In the genomic region with DNA sequence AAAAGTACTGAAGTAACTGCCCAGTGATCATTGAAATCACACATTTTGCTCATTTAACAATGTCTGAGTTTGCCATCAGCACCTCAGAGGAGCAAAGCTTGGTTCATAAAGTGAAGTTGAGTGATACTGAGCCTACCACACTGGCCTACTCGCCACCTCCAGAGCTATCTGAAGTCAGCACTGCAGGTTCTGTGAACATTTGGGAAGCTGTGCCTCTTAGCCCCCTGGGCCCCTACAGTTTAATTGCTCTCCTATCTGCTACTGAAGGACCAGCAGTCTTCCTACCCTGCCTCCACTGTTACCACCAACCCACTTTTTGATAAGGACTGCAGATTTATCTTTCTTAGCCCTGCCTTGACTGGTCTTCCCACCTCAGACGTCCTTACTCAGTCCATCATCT, we compare ENCODE assay signal across 22 cellular contexts. TPM values are rescaled to one million over a fixed set of nuclear protein-coding genes. Genes with fewer than 3 reads are reported as not detected.
A peak's percentile ranks its signal among the peaks of the same experiment; 100 is the strongest.
DNase-seq lines count a peak whose midpoint lies in the region; ATAC-seq, FAIRE-seq and TF ChIP-seq lines count a peak whose summit lies in the region.
"Had no signal": no experiment of that assay in that cellular context is flagged by ENCODE, and none has a peak within 500 bp of the region (broad histone marks: within the 10 kb centered on the region; RNA-seq: fewer than 3 reads in every experiment).

No MANE protein-coding gene starts in this region.

- H3K36me3 Mint-ChIP-seq in natural killer cell, result peaks cover 8% of the 10 kb centered on the region

- no peaks in the 10 kb centered on the region; the same call in 1 of the 2 replicates for H4K20me1 ChIP-seq in HepG2 (ENCODE audit: insufficient read depth, low read length)

- POLR2A ChIA-PET in HepG2 (lab: Yijun Ruan, JAX), result interaction anchor here (0.8 to 12.6 kb wide), 3 partner anchors 8 to 24 kb away, joined by 3 to 277 read pairs (median 3); a partner anchor contains a TSS

- no peak for TF ChIP-seq RAD21 in HepG2 (CRISPR knock-in tag; IDR thresholded peaks at IDR 0.05)

- H3K9me3 Mint-ChIP-seq in natural killer cell, result no peaks in the 10 kb centered on the region
- H3K9me3 Mint-ChIP-seq: CD4-positive, alpha-beta memory T cell; GM23338; H9; HFFc6 had no signal

- TF ChIP-seq EP300 in HepG2 (IDR thresholded peaks at IDR 0.05; ENCODE audit: low read depth in 2 of 2, low read length in 2 of 2) (no peak), HepG2 (CRISPR knock-in tag; IDR thresholded peaks at IDR 0.05; ENCODE audit: borderline replicate concordance) (no peak), transverse colon (IDR thresholded peaks at IDR 0.05; ENCODE audit: low read depth) (no peak)

- peaks cover 25% of the 10 kb centered on the region for H3K79me2 ChIP-seq in HepG2 (ENCODE audit: insufficient read depth, low read length)

- TF ChIP-seq POLR2A in HepG2 (IDR thresholded peaks at IDR 0.05; ENCODE audit: insufficient read depth in 1 of 2, low read depth in 2 of 2, low read length in 2 of 2) (no peak; a peak in 1 of 4 replicates), right lobe of liver (IDR thresholded peaks at IDR 0.05) (no peak), transverse colon (IDR thresholded peaks at IDR 0.05) (no peak)

- in situ Hi-C loops in HepG2 (cut with HindIII; ENCODE audit: extremely low pct_ligation_motif_present, low pct_unique_long_range_greater_than_20kb), result no loop called here
- in situ Hi-C loops in transverse colon (cut with MboI; ENCODE audit: low pct_ligation_motif_present in 1 of 4, low pct_unique_long_range_greater_than_20kb in 1 of 4, low sequenced_read_pairs in 3 of 4), result no loop called here

- peaks cover 9 to 27% of the 10 kb centered on the region in 2 donors for H3K4me1 Mint-ChIP-seq in natural killer cell

- H3K9me3 ChIP-seq in HepG2 (ENCODE audit: low read length) (no peaks in the 10 kb centered on the region), right lobe of liver (no peaks in the 10 kb centered on the region), colonic mucosa (no peaks in the 10 kb centered on the region), transverse colon (no peaks in the 10 kb centered on the region)

- no peak for DNase-seq in HepG2 (ENCODE audit: low spot score)
- DNase-seq in right lobe of liver, result no peak
- peak; percentile 69 for DNase-seq in OCI-M2 (lab: John Stamatoyannopoulos, UW; ENCODE audit: unreplicated experiment)
- no peak for DNase-seq in colonic mucosa
- DNase-seq in transverse colon, result no peak
- no peak for DNase-seq in stimulated activated CD8-positive, alpha-beta memory T cell treated with anti-CD3 and anti-CD28 coated beads, Interleukin-4, amount 100 ng/mL, for 48 hours
- no peak for DNase-seq in natural killer cell
- no peak for DNase-seq in T-helper 1 cell
- DNase-seq: C1 segment of cervical spinal cord; Calu3; CD4-positive, alpha-beta memory T cell; COR-L47; DMS53; DMS79 treated with DMSO at 0.1 percent for 48 hours; GF-D8; H9; HFFc6 had no signal

- H3K4me2 ChIP-seq in HepG2 (ENCODE audit: low read depth, low read length), result no peak overlapping the region
- H3K4me2 ChIP-seq: GM23338 had no signal

- 92% methylated on average over 2 of the region's 2 CpGs for WGBS in HepG2 (ENCODE audit: low lambda C conversion rate)
- WGBS in right lobe of liver (ENCODE audit: insufficient coverage, low coverage, low lambda C conversion rate, missing lambda C conversion rate), result 86% methylated on average over 1 of the region's 2 CpGs
- WGBS in transverse colon (ENCODE audit: low coverage in 1 of 2), 2 donors, result 82 to 92% methylated on average over 2 of the region's 2 CpGs

- TF ChIP-seq CTCF in HepG2 (CRISPR knock-in tag; IDR thresholded peaks at IDR 0.05) (no peak), right lobe of liver (IDR thresholded peaks at IDR 0.05) (no peak), colonic mucosa (IDR thresholded peaks at IDR 0.05) (no peak), transverse colon (IDR thresholded peaks at IDR 0.05) (no peak), natural killer cell (IDR thresholded peaks at IDR 0.05) (no peak)

- no TSS peak for BruUV-seq in HepG2 (replicated peaks; lab: Mats Ljungman, UMichigan)

- H3K4me3 ChIP-seq in HepG2 (replicated peaks in 1 of 3; ENCODE audit: insufficient read depth in 1 of 3, low read depth in 2 of 3, low read length in 3 of 3) (no peak overlapping the region), right lobe of liver (no peak overlapping the region), colonic mucosa (no peak overlapping the region), transverse colon (no peak overlapping the region)
- H3K4me3 ChIP-seq: GM23338 had no signal

- H3K36me3 ChIP-seq in HepG2 (replicated peaks in 1 of 2; ENCODE audit: control insufficient read depth in 1 of 2, insufficient read depth in 2 of 2, low read length in 2 of 2) (peaks cover 0 to 9% of the 10 kb centered on the region in 2 experiments; a peak in 3 of 5 replicates), right lobe of liver (peaks cover 0 to 7% (median 2%) of the 10 kb centered on the region in 4 donors), colonic mucosa (no peaks in the 10 kb centered on the region), transverse colon (peaks cover 0 to 10% (median 0%) of the 10 kb centered on the region in 4 donors)

- intact Hi-C loops in HepG2 (cut with micrococcal nuclease; ENCODE audit: unreplicated experiment) (no loop called here), right lobe of liver (cut with DNase I) (no loop called here), colonic mucosa (cut with DNase I) (loop anchor here (10.0 kb wide), 1 partner anchor 53 kb away; a partner anchor contains a TSS), transverse colon (cut with DNase I; ENCODE audit: low total_unique reads) (loop anchor here (10.0 kb wide), 1 partner anchor 47 kb away; no protein-coding TSS in a partner anchor), natural killer cell (cut with micrococcal nuclease) (no loop called here)

- no peak overlapping the region for H2AFZ ChIP-seq in HepG2 (ENCODE audit: low read length)
- H2AFZ ChIP-seq: GM23338 had no signal

- no peaks in the 10 kb centered on the region; a peak in 1 of 5 replicates for H3K27me3 ChIP-seq in HepG2 (ENCODE audit: control insufficient read depth in 1 of 2, insufficient read depth in 2 of 2, low read length in 2 of 2)
- no peaks in the 10 kb centered on the region for H3K27me3 ChIP-seq in right lobe of liver
- H3K27me3 ChIP-seq in colonic mucosa, result no peaks in the 10 kb centered on the region
- no peaks in the 10 kb centered on the region for H3K27me3 ChIP-seq in transverse colon

- no peak for FAIRE-seq in HepG2 (lab: Jason Lieb, UNC)
- FAIRE-seq: GM12891, GM18507 had no signal

- peaks cover 88% of the 10 kb centered on the region for H3K4me1 ChIP-seq in HepG2 (ENCODE audit: insufficient read depth, low read length)
- peaks cover 0 to 37% (median 14%) of the 10 kb centered on the region in 4 donors for H3K4me1 ChIP-seq in right lobe of liver
- H3K4me1 ChIP-seq in colonic mucosa, result no peaks in the 10 kb centered on the region
- H3K4me1 ChIP-seq in transverse colon, result peaks cover 8 to 41% (median 24%) of the 10 kb centered on the region in 4 donors

- H3K27ac Mint-ChIP-seq in natural killer cell, result no peak overlapping the region
- H3K27ac Mint-ChIP-seq: GM23338, H9, HFFc6 had no signal

- ATAC-seq in HepG2 (no peak), right lobe of liver (no peak), natural killer cell (no peak)
- ATAC-seq: GM23338, HCT116 had no signal

- CTCF ChIA-PET in HepG2 (lab: Yijun Ruan, JAX; ENCODE audit: low intra/inter-chr PET ratio, low total read pairs), result interaction anchor here (0.9 kb wide), 1 partner anchor 18 kb away, joined by 3 read pairs; no protein-coding TSS in a partner anchor

- no peak overlapping the region for H3K4me3 Mint-ChIP-seq in natural killer cell
- H3K4me3 Mint-ChIP-seq: CD4-positive, alpha-beta memory T cell; GM23338; H9; HFFc6 had no signal

- no peaks in the 10 kb centered on the region for H3K27me3 Mint-ChIP-seq in natural killer cell (ENCODE audit: low read depth in 2 of 2)
- H3K27me3 Mint-ChIP-seq: CD4-positive, alpha-beta memory T cell had no signal

- H3K9ac ChIP-seq in HepG2 (ENCODE audit: insufficient read depth, low read depth, low read length) (no peak overlapping the region), colonic mucosa (ENCODE audit: low read depth in 2 of 2, low read length in 2 of 2) (peak overlapping the region in 1 of 2 donors; percentile 49)

- H3K27ac ChIP-seq in HepG2 (ENCODE audit: extremely low read length, insufficient read depth, low read length), result peak overlapping the region; percentile 36
- H3K27ac ChIP-seq in right lobe of liver, result no peak overlapping the region
- H3K27ac ChIP-seq in colonic mucosa, result peak overlapping the region; percentile 2
- H3K27ac ChIP-seq in transverse colon, result peak overlapping the region; percentile 81 to 91 (median 90)

RNA-seq across cellular contexts. Expression of a gene that starts 2.0 kb away (rescaled TPM):
- total RNA-seq in HepG2 (2016; rRNA removed; fragmentation: Illumina TruSeq; extraction: Trizol) (42.9 and 46.2 TPM in 2 replicates), right lobe of liver (100 to 1,000 TPM in 1 of 6 experiments, 10 to 100 TPM in 5; 24.7 to 129 (median 38.4) TPM), colonic mucosa (100 to 1,000 TPM; 113 to 133 TPM), transverse colon (100 to 1,000 TPM in 3 of 4 donors, 10 to 100 TPM in 1; 94.0 to 221 (median 121) TPM), natural killer cell (1 to 10 TPM in 1 of 3 donors, under 1 TPM in 1, not detected in 1; 0.53 to 1.7 TPM)
- 16.2 and 18.7 TPM in 2 replicates for total RNA-seq in HepG2 (2016; cell fraction: cytosol; rRNA removed; fragmentation: Illumina TruSeq; extraction: Trizol; ENCODE audit: low read depth)
- total RNA-seq in HepG2 (2016; cell fraction: insoluble cytoplasmic fraction; rRNA removed; fragmentation: Illumina TruSeq; extraction: Trizol), result 33.8 and 43.7 TPM in 2 replicates
- total RNA-seq in HepG2 (2016; cell fraction: membrane; rRNA removed; fragmentation: Illumina TruSeq; extraction: Trizol), result 46.0 and 52.4 TPM in 2 replicates
- 54.5 and 68.3 TPM in 2 replicates for total RNA-seq in HepG2 (2016; cell fraction: nucleus; rRNA removed; fragmentation: Illumina TruSeq; extraction: Trizol)
- 207 and 236 TPM in 2 replicates for polyA plus RNA-seq in HepG2 (2011; rRNA removed)
- 169 and 172 TPM in 2 replicates for polyA plus RNA-seq in HepG2 (2011; cell fraction: cytosol; rRNA removed)
- 405 and 408 TPM in 2 replicates for polyA plus RNA-seq in HepG2 (2011; cell fraction: nucleus; rRNA removed)
- 154 and 177 TPM in 2 replicates for polyA plus RNA-seq in HepG2 (2012)
- 29.3 and 33.1 TPM in 2 replicates for polyA plus RNA-seq in HepG2 (2016; cell fraction: cytosol; fragmentation: Illumina TruSeq; extraction: Trizol; ENCODE audit: low read depth)
- 87.9 and 114 TPM in 2 replicates for polyA plus RNA-seq in HepG2 (2016; cell fraction: insoluble cytoplasmic fraction; fragmentation: Illumina TruSeq; extraction: Trizol; ENCODE audit: low read depth)
- polyA plus RNA-seq in HepG2 (2016; cell fraction: membrane; fragmentation: Illumina TruSeq; extraction: Trizol; ENCODE audit: low read depth), result 97.4 TPM in 2 replicates
- 269 and 299 TPM in 2 replicates for polyA plus RNA-seq in HepG2 (2016; cell fraction: nucleus; fragmentation: Illumina TruSeq; extraction: Trizol; ENCODE audit: insufficient read depth, low read depth)
- polyA minus RNA-seq in HepG2 (2011; rRNA and poly(A)+ RNA removed; ENCODE audit: low replicate concordance), result 0.84 and 364 TPM in 2 replicates
- polyA minus RNA-seq in HepG2 (2011; cell fraction: cytosol; rRNA and poly(A)+ RNA removed), result 105 and 111 TPM in 2 replicates
- polyA minus RNA-seq in HepG2 (2011; cell fraction: nucleus; rRNA and poly(A)+ RNA removed), result 100 and 101 TPM in 2 replicates
- total RNA-seq: A172 had no signal

RNA-seq across cellular contexts. Expression of a gene that starts 20.0 kb away (rescaled TPM):
- total RNA-seq in HepG2 (2016; rRNA removed; fragmentation: Illumina TruSeq; extraction: Trizol) (68.8 and 71.0 TPM in 2 replicates), right lobe of liver (10 to 100 TPM; 37.0 to 73.5 (median 45.0) TPM), colonic mucosa (100 to 1,000 TPM in 1 of 2 donors, 10 to 100 TPM in 1; 71.5 to 105 TPM), transverse colon (100 to 1,000 TPM in 1 of 4 donors, 10 to 100 TPM in 3; 32.5 to 104 (median 77.1) TPM), natural killer cell (10 to 100 TPM; 27.2 to 42.0 (median 33.1) TPM)
- total RNA-seq in HepG2 (2016; cell fraction: cytosol; rRNA removed; fragmentation: Illumina TruSeq; extraction: Trizol; ENCODE audit: low read depth), result 32.4 and 32.8 TPM in 2 replicates
- 65.7 and 69.8 TPM in 2 replicates for total RNA-seq in HepG2 (2016; cell fraction: insoluble cytoplasmic fraction; rRNA removed; fragmentation: Illumina TruSeq; extraction: Trizol)
- 46.1 and 51.6 TPM in 2 replicates for total RNA-seq in HepG2 (2016; cell fraction: membrane; rRNA removed; fragmentation: Illumina TruSeq; extraction: Trizol)
- total RNA-seq in HepG2 (2016; cell fraction: nucleus; rRNA removed; fragmentation: Illumina TruSeq; extraction: Trizol), result 31.2 and 37.2 TPM in 2 replicates
- 73.7 and 79.1 TPM in 2 replicates for polyA plus RNA-seq in HepG2 (2011; rRNA removed)
- polyA plus RNA-seq in HepG2 (2011; cell fraction: cytosol; rRNA removed), result 71.0 and 107 TPM in 2 replicates
- polyA plus RNA-seq in HepG2 (2011; cell fraction: nucleus; rRNA removed), result 91.9 and 106 TPM in 2 replicates
- polyA plus RNA-seq in HepG2 (2012), result 53.0 and 55.5 TPM in 2 replicates
- polyA plus RNA-seq in HepG2 (2016; cell fraction: cytosol; fragmentation: Illumina TruSeq; extraction: Trizol; ENCODE audit: low read depth), result 35.2 and 41.6 TPM in 2 replicates
- 87.4 and 92.0 TPM in 2 replicates for polyA plus RNA-seq in HepG2 (2016; cell fraction: insoluble cytoplasmic fraction; fragmentation: Illumina TruSeq; extraction: Trizol; ENCODE audit: low read depth)
- 50.3 and 58.0 TPM in 2 replicates for polyA plus RNA-seq in HepG2 (2016; cell fraction: membrane; fragmentation: Illumina TruSeq; extraction: Trizol; ENCODE audit: low read depth)
- polyA plus RNA-seq in HepG2 (2016; cell fraction: nucleus; fragmentation: Illumina TruSeq; extraction: Trizol; ENCODE audit: insufficient read depth, low read depth), result 72.1 and 80.1 TPM in 2 replicates
- 42.1 and 55.4 TPM in 2 replicates for polyA minus RNA-seq in HepG2 (2011; rRNA and poly(A)+ RNA removed; ENCODE audit: low replicate concordance)
- 21.1 and 28.5 TPM in 2 replicates for polyA minus RNA-seq in HepG2 (2011; cell fraction: cytosol; rRNA and poly(A)+ RNA removed)
- polyA minus RNA-seq in HepG2 (2011; cell fraction: nucleus; rRNA and poly(A)+ RNA removed), result 14.3 and 15.8 TPM in 2 replicates

RNA-seq across cellular contexts. Expression of a gene that starts 20.0 kb away (rescaled TPM):
- total RNA-seq in HepG2 (2016; rRNA removed; fragmentation: Illumina TruSeq; extraction: Trizol) (16.5 and 21.9 TPM in 2 replicates), right lobe of liver (1 to 10 TPM; 2.9 to 8.4 (median 4.6) TPM), colonic mucosa (10 to 100 TPM in 1 of 2 donors, 1 to 10 TPM in 1; 4.6 to 11.4 TPM), transverse colon (10 to 100 TPM in 1 of 4 donors, 1 to 10 TPM in 3; 1.1 to 12.7 (median 3.3) TPM), natural killer cell (1 to 10 TPM; 2.2 to 3.6 (median 3.3) TPM)
- 3.7 and 4.5 TPM in 2 replicates for total RNA-seq in HepG2 (2016; cell fraction: cytosol; rRNA removed; fragmentation: Illumina TruSeq; extraction: Trizol; ENCODE audit: low read depth)
- 18.6 and 19.4 TPM in 2 replicates for total RNA-seq in HepG2 (2016; cell fraction: insoluble cytoplasmic fraction; rRNA removed; fragmentation: Illumina TruSeq; extraction: Trizol)
- total RNA-seq in HepG2 (2016; cell fraction: membrane; rRNA removed; fragmentation: Illumina TruSeq; extraction: Trizol), result 11.4 and 11.5 TPM in 2 replicates
- 13.4 and 14.8 TPM in 2 replicates for total RNA-seq in HepG2 (2016; cell fraction: nucleus; rRNA removed; fragmentation: Illumina TruSeq; extraction: Trizol)
- polyA plus RNA-seq in HepG2 (2011; rRNA removed), result 10.7 and 14.1 TPM in 2 replicates
- 10.2 and 12.5 TPM in 2 replicates for polyA plus RNA-seq in HepG2 (2011; cell fraction: cytosol; rRNA removed)
- 17.6 and 19.3 TPM in 2 replicates for polyA plus RNA-seq in HepG2 (2011; cell fraction: nucleus; rRNA removed)
- polyA plus RNA-seq in HepG2 (2012), result 16.5 and 20.2 TPM in 2 replicates
- polyA plus RNA-seq in HepG2 (2016; cell fraction: cytosol; fragmentation: Illumina TruSeq; extraction: Trizol; ENCODE audit: low read depth), result 2.6 and 3.0 TPM in 2 replicates
- 22.1 and 23.7 TPM in 2 replicates for polyA plus RNA-seq in HepG2 (2016; cell fraction: insoluble cytoplasmic fraction; fragmentation: Illumina TruSeq; extraction: Trizol; ENCODE audit: low read depth)
- 8.2 and 8.4 TPM in 2 replicates for polyA plus RNA-seq in HepG2 (2016; cell fraction: membrane; fragmentation: Illumina TruSeq; extraction: Trizol; ENCODE audit: low read depth)
- polyA plus RNA-seq in HepG2 (2016; cell fraction: nucleus; fragmentation: Illumina TruSeq; extraction: Trizol; ENCODE audit: insufficient read depth, low read depth), result 39.8 and 46.5 TPM in 2 replicates
- polyA minus RNA-seq in HepG2 (2011; rRNA and poly(A)+ RNA removed; ENCODE audit: low replicate concordance), result 12.7 and 32.5 TPM in 2 replicates
- polyA minus RNA-seq in HepG2 (2011; cell fraction: cytosol; rRNA and poly(A)+ RNA removed), result 4.7 and 5.5 TPM in 2 replicates
- polyA minus RNA-seq in HepG2 (2011; cell fraction: nucleus; rRNA and poly(A)+ RNA removed), result 14.2 and 14.9 TPM in 2 replicates

RNA-seq across cellular contexts. Expression of a gene that starts 32.3 kb away (rescaled TPM):
- total RNA-seq in HepG2 (2016; rRNA removed; fragmentation: Illumina TruSeq; extraction: Trizol) (60.7 and 65.6 TPM in 2 replicates), right lobe of liver (10 to 100 TPM in 3 of 6 experiments, 1 to 10 TPM in 3; 5.6 to 17.5 (median 11.0) TPM), colonic mucosa (10 to 100 TPM; 30.8 to 36.5 TPM), transverse colon (10 to 100 TPM; 41.8 to 86.8 (median 56.6) TPM), natural killer cell (10 to 100 TPM in 2 of 3 donors, 1 to 10 TPM in 1; 8.0 to 16.1 (median 11.7) TPM)
- total RNA-seq in HepG2 (2016; cell fraction: cytosol; rRNA removed; fragmentation: Illumina TruSeq; extraction: Trizol; ENCODE audit: low read depth), result 18.8 and 19.1 TPM in 2 replicates
- 46.9 and 70.8 TPM in 2 replicates for total RNA-seq in HepG2 (2016; cell fraction: insoluble cytoplasmic fraction; rRNA removed; fragmentation: Illumina TruSeq; extraction: Trizol)
- 50.4 and 56.7 TPM in 2 replicates for total RNA-seq in HepG2 (2016; cell fraction: membrane; rRNA removed; fragmentation: Illumina TruSeq; extraction: Trizol)
- 40.4 and 47.3 TPM in 2 replicates for total RNA-seq in HepG2 (2016; cell fraction: nucleus; rRNA removed; fragmentation: Illumina TruSeq; extraction: Trizol)
- polyA plus RNA-seq in HepG2 (2011; rRNA removed), result 43.6 and 59.7 TPM in 2 replicates
- polyA plus RNA-seq in HepG2 (2011; cell fraction: cytosol; rRNA removed), result 25.3 and 50.1 TPM in 2 replicates
- polyA plus RNA-seq in HepG2 (2011; cell fraction: nucleus; rRNA removed), result 161 and 196 TPM in 2 replicates
- polyA plus RNA-seq in HepG2 (2012), result 24.4 and 29.3 TPM in 2 replicates
- 14.3 and 15.4 TPM in 2 replicates for polyA plus RNA-seq in HepG2 (2016; cell fraction: cytosol; fragmentation: Illumina TruSeq; extraction: Trizol; ENCODE audit: low read depth)
- 44.9 and 56.6 TPM in 2 replicates for polyA plus RNA-seq in HepG2 (2016; cell fraction: insoluble cytoplasmic fraction; fragmentation: Illumina TruSeq; extraction: Trizol; ENCODE audit: low read depth)
- 34.1 and 38.8 TPM in 2 replicates for polyA plus RNA-seq in HepG2 (2016; cell fraction: membrane; fragmentation: Illumina TruSeq; extraction: Trizol; ENCODE audit: low read depth)
- polyA plus RNA-seq in HepG2 (2016; cell fraction: nucleus; fragmentation: Illumina TruSeq; extraction: Trizol; ENCODE audit: insufficient read depth, low read depth), result 112 and 124 TPM in 2 replicates
- 19.0 and 76.7 TPM in 2 replicates for polyA minus RNA-seq in HepG2 (2011; rRNA and poly(A)+ RNA removed; ENCODE audit: low replicate concordance)
- polyA minus RNA-seq in HepG2 (2011; cell fraction: cytosol; rRNA and poly(A)+ RNA removed), result 27.9 and 32.8 TPM in 2 replicates
- 19.3 and 19.8 TPM in 2 replicates for polyA minus RNA-seq in HepG2 (2011; cell fraction: nucleus; rRNA and poly(A)+ RNA removed)

RNA-seq across cellular contexts. Expression of a gene that starts 54.6 kb away (rescaled TPM):
- 48.1 and 59.8 TPM in 2 replicates for total RNA-seq in HepG2 (2016; rRNA removed; fragmentation: Illumina TruSeq; extraction: Trizol)
- total RNA-seq in HepG2 (2016; cell fraction: cytosol; rRNA removed; fragmentation: Illumina TruSeq; extraction: Trizol; ENCODE audit: low read depth), result 35.7 and 39.2 TPM in 2 replicates
- total RNA-seq in HepG2 (2016; cell fraction: insoluble cytoplasmic fraction; rRNA removed; fragmentation: Illumina TruSeq; extraction: Trizol), result 48.7 and 55.8 TPM in 2 replicates
- 37.2 and 42.1 TPM in 2 replicates for total RNA-seq in HepG2 (2016; cell fraction: membrane; rRNA removed; fragmentation: Illumina TruSeq; extraction: Trizol)
- 58.3 and 64.6 TPM in 2 replicates for total RNA-seq in HepG2 (2016; cell fraction: nucleus; rRNA removed; fragmentation: Illumina TruSeq; extraction: Trizol)
- polyA plus RNA-seq in HepG2 (2011; rRNA removed), result 12.2 and 12.6 TPM in 2 replicates
- polyA plus RNA-seq in HepG2 (2011; cell fraction: cytosol; rRNA removed), result 5.8 and 6.0 TPM in 2 replicates
- 18.9 and 23.2 TPM in 2 replicates for polyA plus RNA-seq in HepG2 (2011; cell fraction: nucleus; rRNA removed)
- 15.3 and 20.8 TPM in 2 replicates for polyA plus RNA-seq in HepG2 (2012)
- polyA plus RNA-seq in HepG2 (2016; cell fraction: cytosol; fragmentation: Illumina TruSeq; extraction: Trizol; ENCODE audit: low read depth), result 3.5 and 4.7 TPM in 2 replicates
- polyA plus RNA-seq in HepG2 (2016; cell fraction: insoluble cytoplasmic fraction; fragmentation: Illumina TruSeq; extraction: Trizol; ENCODE audit: low read depth), result 30.2 and 31.7 TPM in 2 replicates
- 7.6 and 8.6 TPM in 2 replicates for polyA plus RNA-seq in HepG2 (2016; cell fraction: membrane; fragmentation: Illumina TruSeq; extraction: Trizol; ENCODE audit: low read depth)
- polyA plus RNA-seq in HepG2 (2016; cell fraction: nucleus; fragmentation: Illumina TruSeq; extraction: Trizol; ENCODE audit: insufficient read depth, low read depth), result 55.6 and 64.3 TPM in 2 replicates
- polyA minus RNA-seq in HepG2 (2011; rRNA and poly(A)+ RNA removed; ENCODE audit: low replicate concordance), result 9.0 and 14.8 TPM in 2 replicates
- 15.4 and 17.1 TPM in 2 replicates for polyA minus RNA-seq in HepG2 (2011; cell fraction: cytosol; rRNA and poly(A)+ RNA removed)
- 88.7 and 96.8 TPM in 2 replicates for polyA minus RNA-seq in HepG2 (2011; cell fraction: nucleus; rRNA and poly(A)+ RNA removed)
- total RNA-seq in right lobe of liver, result 10 to 100 TPM in 3 of 6 experiments, 1 to 10 TPM in 3; 7.1 to 14.2 (median 10.0) TPM
- total RNA-seq in colonic mucosa, result 10 to 100 TPM; 15.1 to 21.9 TPM
- 10 to 100 TPM; 25.4 to 55.1 (median 33.1) TPM for total RNA-seq in transverse colon
- 10 to 100 TPM; 24.2 to 35.4 (median 30.9) TPM for total RNA-seq in natural killer cell

Comparison
In these comparisons a context has a peak if more than half of its experiments do, and no peak if none do; other contexts are left out.
1. H3K27ac ChIP-seq: peak in HepG2 (single experiment), colonic mucosa (single experiment) and transverse colon (4 of 4); none in right lobe of liver (0 of 3).
2. RNA of a gene that starts 2.0 kb away (total RNA-seq): 113 to 133 TPM in colonic mucosa, 94.0 to 221 TPM in transverse colon, 16.2 to 68.3 TPM in HepG2 and 24.7 to 129 TPM in right lobe of liver; 0.53 to 1.7 TPM in natural killer cell; every median in the first group is over 4 times any median in the second.
3. intact Hi-C loops: an anchor here in colonic mucosa (10.0 kb wide) and transverse colon (10.0 kb wide); none called in HepG2, right lobe of liver and natural killer cell.